ENCODE assay signal across 13 cellular contexts in genomic region chr5:180332861-180333260, GRCh38.
"Had no signal": no experiment of that assay in that cellular context is flagged by ENCODE, and none has a peak within 500 bp of the region (broad histone marks: within the 10 kb centered on the region; RNA-seq: fewer than 3 reads in every experiment).

No MANE protein-coding gene starts in this region.

- H3K4me1 Mint-ChIP-seq: activated CD4-positive, alpha-beta T cell treated with anti-CD3 and anti-CD28 coated beads, Interleukin-2, amount 10 ng/mL, durations not matched to agents 7 days and 5 days; naive thymus-derived CD4-positive, alpha-beta T cell had no signal

- H3K27me3 ChIP-seq: right atrium auricular region, tibial nerve had no signal

- H3K9me3 Mint-ChIP-seq: activated CD4-positive, alpha-beta T cell treated with anti-CD3 and anti-CD28 coated beads, Interleukin-2, amount 10 ng/mL, durations not matched to agents 7 days and 5 days; activated T-helper 1 cell treated with anti-CD3 and anti-CD28 coated beads, Interleukin-12 subunit alpha, Interleukin-12 subunit beta, Interleukin-2, Interleukin-4 antibody, amounts not matched to agents 30 ng/mL and 10 ng/mL and 1 ng/mL, durations not matched to agents 14 hours and 24 hours and 36 hours had no signal

- H3K36me3 Mint-ChIP-seq: naive thymus-derived CD4-positive, alpha-beta T cell had no signal

- H3K4me3 ChIP-seq: right atrium auricular region, skin epidermis, tibial nerve had no signal

- DNase-seq: activated CD4-positive, alpha-beta T cell treated with anti-CD3 and anti-CD28 coated beads, Interleukin-2, amount 10 ng/mL, durations not matched to agents 7 days and 5 days; activated CD4-positive, CD25-positive, alpha-beta regulatory T cell; activated CD8-positive, alpha-beta memory T cell treated with anti-CD3 and anti-CD28 coated beads for 24 hours; activated naive CD4-positive, alpha-beta T cell; islet precursor cell; naive thymus-derived CD4-positive, alpha-beta T cell; stimulated activated CD4-positive, alpha-beta T cell treated with anti-CD3 and anti-CD28 coated beads, Interleukin-4, amount 100 ng/mL, for 24 hours; stimulated activated naive CD4-positive, alpha-beta T cell; T-helper 2 cell had no signal

- ATAC-seq: naive thymus-derived CD4-positive, alpha-beta T cell had no signal

- H3K4me3 Mint-ChIP-seq: activated CD4-positive, alpha-beta T cell treated with anti-CD3 and anti-CD28 coated beads, Interleukin-2, amount 10 ng/mL, durations not matched to agents 7 days and 5 days; activated T-helper 1 cell treated with anti-CD3 and anti-CD28 coated beads, Interleukin-12 subunit alpha, Interleukin-12 subunit beta, Interleukin-2, Interleukin-4 antibody, amounts not matched to agents 30 ng/mL and 10 ng/mL and 1 ng/mL, durations not matched to agents 14 hours and 24 hours and 36 hours; naive thymus-derived CD4-positive, alpha-beta T cell had no signal

- H3K27ac Mint-ChIP-seq: activated CD4-positive, alpha-beta T cell treated with anti-CD3 and anti-CD28 coated beads, Interleukin-2, amount 10 ng/mL, durations not matched to agents 7 days and 5 days; activated T-helper 1 cell treated with anti-CD3 and anti-CD28 coated beads, Interleukin-12 subunit alpha, Interleukin-12 subunit beta, Interleukin-2, Interleukin-4 antibody, amounts not matched to agents 30 ng/mL and 10 ng/mL and 1 ng/mL, durations not matched to agents 14 hours and 24 hours and 36 hours; naive thymus-derived CD4-positive, alpha-beta T cell had no signal

- H3K9me3 ChIP-seq: right atrium auricular region, tibial nerve had no signal
